ENCODE assay signal across 1 cellular context in the genomic region with DNA sequence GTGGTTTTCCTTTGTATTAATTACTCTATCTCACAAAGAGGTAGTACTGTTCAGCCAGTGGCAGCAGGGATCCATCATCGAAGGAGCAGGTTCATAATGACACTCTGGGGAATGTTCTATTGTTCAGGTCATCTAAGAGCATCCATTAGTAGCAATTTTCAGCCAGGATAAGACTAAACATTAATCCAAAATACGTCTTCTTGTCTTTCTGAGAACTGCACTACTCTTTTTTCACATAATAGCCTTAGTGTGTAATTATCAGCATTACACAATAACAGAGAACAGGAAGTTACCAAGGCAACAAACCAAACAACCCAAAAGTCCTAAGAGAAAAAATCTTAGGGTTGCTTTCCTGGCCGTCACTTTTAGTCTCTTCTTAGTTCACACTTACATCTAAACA.
TF ChIP-seq lines count a peak whose summit lies in the region.

No MANE protein-coding gene starts in this region.

TF ChIP-seq in GM23338, 12 proteins besides CTCF, POLR2A, EP300 and RAD21 (continued from another document):
- TF ChIP-seq, protein P1, sequence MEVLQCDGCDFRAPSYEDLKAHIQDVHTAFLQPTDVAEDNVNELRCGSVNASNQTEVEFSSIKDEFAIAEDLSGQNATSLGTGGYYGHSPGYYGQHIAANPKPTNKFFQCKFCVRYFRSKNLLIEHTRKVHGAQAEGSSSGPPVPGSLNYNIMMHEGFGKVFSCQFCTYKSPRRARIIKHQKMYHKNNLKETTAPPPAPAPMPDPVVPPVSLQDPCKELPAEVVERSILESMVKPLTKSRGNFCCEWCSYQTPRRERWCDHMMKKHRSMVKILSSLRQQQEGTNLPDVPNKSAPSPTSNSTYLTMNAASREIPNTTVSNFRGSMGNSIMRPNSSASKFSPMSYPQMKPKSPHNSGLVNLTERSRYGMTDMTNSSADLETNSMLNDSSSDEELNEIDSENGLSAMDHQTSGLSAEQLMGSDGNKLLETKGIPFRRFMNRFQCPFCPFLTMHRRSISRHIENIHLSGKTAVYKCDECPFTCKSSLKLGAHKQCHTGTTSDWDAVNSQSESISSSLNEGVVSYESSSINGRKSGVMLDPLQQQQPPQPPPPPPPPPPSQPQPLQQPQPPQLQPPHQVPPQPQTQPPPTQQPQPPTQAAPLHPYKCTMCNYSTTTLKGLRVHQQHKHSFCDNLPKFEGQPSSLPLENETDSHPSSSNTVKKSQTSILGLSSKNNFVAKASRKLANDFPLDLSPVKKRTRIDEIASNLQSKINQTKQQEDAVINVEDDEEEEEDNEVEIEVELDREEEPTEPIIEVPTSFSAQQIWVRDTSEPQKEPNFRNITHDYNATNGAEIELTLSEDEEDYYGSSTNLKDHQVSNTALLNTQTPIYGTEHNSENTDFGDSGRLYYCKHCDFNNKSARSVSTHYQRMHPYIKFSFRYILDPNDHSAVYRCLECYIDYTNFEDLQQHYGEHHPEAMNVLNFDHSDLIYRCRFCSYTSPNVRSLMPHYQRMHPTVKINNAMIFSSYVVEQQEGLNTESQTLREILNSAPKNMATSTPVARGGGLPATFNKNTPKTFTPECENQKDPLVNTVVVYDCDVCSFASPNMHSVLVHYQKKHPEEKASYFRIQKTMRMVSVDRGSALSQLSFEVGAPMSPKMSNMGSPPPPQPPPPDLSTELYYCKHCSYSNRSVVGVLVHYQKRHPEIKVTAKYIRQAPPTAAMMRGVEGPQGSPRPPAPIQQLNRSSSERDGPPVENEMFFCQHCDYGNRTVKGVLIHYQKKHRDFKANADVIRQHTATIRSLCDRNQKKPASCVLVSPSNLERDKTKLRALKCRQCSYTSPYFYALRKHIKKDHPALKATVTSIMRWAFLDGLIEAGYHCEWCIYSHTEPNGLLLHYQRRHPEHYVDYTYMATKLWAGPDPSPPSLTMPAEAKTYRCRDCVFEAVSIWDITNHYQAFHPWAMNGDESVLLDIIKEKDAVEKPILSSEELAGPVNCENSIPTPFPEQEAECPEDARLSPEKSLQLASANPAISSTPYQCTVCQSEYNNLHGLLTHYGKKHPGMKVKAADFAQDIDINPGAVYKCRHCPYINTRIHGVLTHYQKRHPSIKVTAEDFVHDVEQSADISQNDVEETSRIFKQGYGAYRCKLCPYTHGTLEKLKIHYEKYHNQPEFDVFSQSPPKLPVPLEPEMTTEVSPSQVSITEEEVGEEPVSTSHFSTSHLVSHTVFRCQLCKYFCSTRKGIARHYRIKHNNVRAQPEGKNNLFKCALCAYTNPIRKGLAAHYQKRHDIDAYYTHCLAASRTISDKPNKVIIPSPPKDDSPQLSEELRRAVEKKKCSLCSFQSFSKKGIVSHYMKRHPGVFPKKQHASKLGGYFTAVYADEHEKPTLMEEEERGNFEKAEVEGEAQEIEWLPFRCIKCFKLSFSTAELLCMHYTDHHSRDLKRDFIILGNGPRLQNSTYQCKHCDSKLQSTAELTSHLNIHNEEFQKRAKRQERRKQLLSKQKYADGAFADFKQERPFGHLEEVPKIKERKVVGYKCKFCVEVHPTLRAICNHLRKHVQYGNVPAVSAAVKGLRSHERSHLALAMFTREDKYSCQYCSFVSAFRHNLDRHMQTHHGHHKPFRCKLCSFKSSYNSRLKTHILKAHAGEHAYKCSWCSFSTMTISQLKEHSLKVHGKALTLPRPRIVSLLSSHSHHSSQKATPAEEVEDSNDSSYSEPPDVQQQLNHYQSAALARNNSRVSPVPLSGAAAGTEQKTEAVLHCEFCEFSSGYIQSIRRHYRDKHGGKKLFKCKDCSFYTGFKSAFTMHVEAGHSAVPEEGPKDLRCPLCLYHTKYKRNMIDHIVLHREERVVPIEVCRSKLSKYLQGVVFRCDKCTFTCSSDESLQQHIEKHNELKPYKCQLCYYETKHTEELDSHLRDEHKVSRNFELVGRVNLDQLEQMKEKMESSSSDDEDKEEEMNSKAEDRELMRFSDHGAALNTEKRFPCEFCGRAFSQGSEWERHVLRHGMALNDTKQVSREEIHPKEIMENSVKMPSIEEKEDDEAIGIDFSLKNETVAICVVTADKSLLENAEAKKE (CRISPR knock-in tag; IDR thresholded peaks at IDR 0.05): no peak
- TF ChIP-seq EZH2 (IDR thresholded peaks at IDR 0.05; ENCODE audit: low read depth, unreplicated experiment) (no peak), ZNF331 (CRISPR knock-in tag; IDR thresholded peaks at IDR 0.05; ENCODE audit: low read depth) (no peak), STAT1 (IDR thresholded peaks at IDR 0.05; ENCODE audit: unreplicated experiment) (no peak), POLR2AphosphoS5 (IDR thresholded peaks at IDR 0.05; ENCODE audit: low read depth) (no peak)
